In genomic region chr1:205052689-205053088, GRCh38 we compare ENCODE assay signal across 21 cellular contexts. TPM values are rescaled to one million over a fixed set of nuclear protein-coding genes. Genes with fewer than 3 reads are reported as not detected.
"Had no signal": no experiment of that assay in that cellular context is flagged by ENCODE, and none has a peak within 500 bp of the region (broad histone marks: within the 10 kb centered on the region; RNA-seq: fewer than 3 reads in every experiment).

No MANE protein-coding gene starts in this region.

- H3K27ac Mint-ChIP-seq: activated CD4-positive, alpha-beta T cell treated with anti-CD3 and anti-CD28 coated beads for 36 hours; activated naive CD8-positive, alpha-beta T cell treated with anti-CD3 and anti-CD28 coated beads, Interleukin-2, amount 10 ng/mL, durations not matched to agents 7 days and 5 days; nephron progenitor cell; stimulated activated memory B cell treated with anti-CD40 and anti-IgM and Interleukin-4, amounts not matched to agents 10 μg/mL and 1 μg/mL and 100 μg/mL, for 72 hours had no signal

- H3K4me3 Mint-ChIP-seq: activated CD4-positive, alpha-beta T cell treated with anti-CD3 and anti-CD28 coated beads for 36 hours; activated naive CD8-positive, alpha-beta T cell treated with anti-CD3 and anti-CD28 coated beads, Interleukin-2, amount 10 ng/mL, durations not matched to agents 7 days and 5 days; central memory CD8-positive, alpha-beta T cell; nephron progenitor cell; stimulated activated memory B cell treated with anti-CD40 and anti-IgM and Interleukin-4, amounts not matched to agents 10 μg/mL and 1 μg/mL and 100 μg/mL, for 72 hours had no signal

- H3K36me3 ChIP-seq: brain microvascular endothelial cell, heart left ventricle, left lung, spleen, upper lobe of right lung had no signal

- H3K36me3 Mint-ChIP-seq: activated naive CD8-positive, alpha-beta T cell treated with anti-CD3 and anti-CD28 coated beads, Interleukin-2, amount 10 ng/mL, durations not matched to agents 7 days and 5 days; stimulated activated memory B cell treated with anti-CD40 and anti-IgM and Interleukin-4, amounts not matched to agents 10 μg/mL and 1 μg/mL and 100 μg/mL, for 72 hours had no signal

- H3K9me3 ChIP-seq: heart left ventricle, left lung, spleen, upper lobe of right lung had no signal

- H3K4me3 ChIP-seq: heart left ventricle, left lung, spleen, upper lobe of right lung had no signal

- DNase-seq: activated CD4-positive, alpha-beta T cell treated with anti-CD3 and anti-CD28 coated beads for 36 hours; activated CD4-positive, alpha-beta T cell treated with anti-CD3 and anti-CD28 coated beads, Interleukin-2, amount 50 U/mL, for 48 hours; activated naive CD4-positive, alpha-beta T cell treated with Interleukin-2 at 50 U/mL for 16 hours; activated naive CD8-positive, alpha-beta T cell treated with anti-CD3 and anti-CD28 coated beads, Interleukin-2, amount 10 ng/mL, durations not matched to agents 7 days and 5 days; activated T-cell treated with anti-CD3 and anti-CD28 coated beads for 4 hours; amygdala; brain microvascular endothelial cell; cortex of kidney; effector CD4-positive, alpha-beta T cell; heart left ventricle; kidney; nephron progenitor cell; occipital lobe; spleen; stimulated activated CD4-positive, alpha-beta T cell treated with anti-CD3 and anti-CD28 coated beads, Interleukin-4, amount 100 ng/mL, for 4 hours; upper lobe of right lung had no signal

- H3K4me1 Mint-ChIP-seq: activated CD4-positive, alpha-beta T cell treated with anti-CD3 and anti-CD28 coated beads for 36 hours; activated naive CD8-positive, alpha-beta T cell treated with anti-CD3 and anti-CD28 coated beads, Interleukin-2, amount 10 ng/mL, durations not matched to agents 7 days and 5 days; central memory CD8-positive, alpha-beta T cell; stimulated activated memory B cell treated with anti-CD40 and anti-IgM and Interleukin-4, amounts not matched to agents 10 μg/mL and 1 μg/mL and 100 μg/mL, for 72 hours had no signal

- H3K9me3 Mint-ChIP-seq: activated naive CD8-positive, alpha-beta T cell treated with anti-CD3 and anti-CD28 coated beads, Interleukin-2, amount 10 ng/mL, durations not matched to agents 7 days and 5 days; central memory CD8-positive, alpha-beta T cell; nephron progenitor cell; stimulated activated memory B cell treated with anti-CD40 and anti-IgM and Interleukin-4, amounts not matched to agents 10 μg/mL and 1 μg/mL and 100 μg/mL, for 72 hours had no signal

- H3K27me3 Mint-ChIP-seq: activated CD4-positive, alpha-beta T cell treated with anti-CD3 and anti-CD28 coated beads for 36 hours had no signal

- H3K27me3 ChIP-seq: brain microvascular endothelial cell had no signal

- H3K27ac ChIP-seq: brain microvascular endothelial cell, heart left ventricle, left lung, spleen, upper lobe of right lung had no signal

RNA-seq across cellular contexts. Expression of gene CNTN2, which starts 9.7 kb away (rescaled TPM):
- total RNA-seq: activated CD4-positive, alpha-beta T cell treated with anti-CD3 and anti-CD28 coated beads for 36 hours; activated naive CD8-positive, alpha-beta T cell treated with anti-CD3 and anti-CD28 coated beads, Interleukin-2, amount 10 ng/mL, durations not matched to agents 7 days and 5 days; left lung; lung microvascular endothelial cell; myocyte; upper lobe of right lung had no signal
